ENCODE assay signal across 8 cellular contexts in the genomic region with DNA sequence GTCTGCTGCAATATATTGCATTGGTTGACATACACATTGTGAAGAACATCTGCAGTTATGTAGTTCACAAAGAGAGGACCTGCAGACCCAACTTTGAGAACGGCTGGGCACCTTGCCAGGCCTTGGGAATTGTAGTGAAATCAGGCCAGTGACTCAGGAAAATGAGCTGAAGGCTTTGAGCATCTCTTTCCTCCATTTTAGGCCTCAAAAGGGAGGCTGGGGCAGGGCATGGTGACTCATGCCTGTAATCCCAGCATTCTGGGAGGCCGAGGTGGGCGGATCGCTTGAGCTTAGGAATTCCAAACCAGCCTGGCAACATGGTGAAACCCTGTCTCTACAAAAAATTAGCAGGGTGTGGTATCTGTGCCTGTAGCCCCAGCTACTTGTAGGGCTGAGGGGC. TPM values are rescaled to one million over a fixed set of nuclear protein-coding genes. Genes with fewer than 3 reads are reported as not detected.
DNase-seq lines count a peak whose midpoint lies in the region; ATAC-seq and TF ChIP-seq lines count a peak whose summit lies in the region.

No MANE protein-coding gene starts in this region.

- H3K4me3 Mint-ChIP-seq in activated T-cell treated with anti-CD3 and anti-CD28 coated beads, Interleukin-2, amount 50 U/mL, for 72 hours = peak overlapping the region; percentile 71 to 84

- H3K4me1 ChIP-seq in HEK293 (ENCODE audit: control insufficient read depth, insufficient read depth, low read length) (no peaks in the 10 kb centered on the region; the same call in 1 of the 2 replicates), left ventricle myocardium inferior (peaks cover 52% of the 10 kb centered on the region), spleen (peaks cover 14 to 52% (median 36%) of the 10 kb centered on the region in 6 donors)

- H3K4me3 ChIP-seq in AG04450 (ENCODE audit: low read depth, low read length) (peak overlapping the region; percentile 76; the same call in 1 of the 2 replicates), HEK293 (ENCODE audit: low read depth, low read length) (no peak overlapping the region; the same call in 1 of the 2 replicates), left ventricle myocardium inferior (peak overlapping the region; percentile 91), spleen (peak overlapping the region in 5 of 8 donors; percentile 80 to 98 (median 92))

- H3K9me3 ChIP-seq in AG04450 (ENCODE audit: control insufficient read depth, insufficient read depth, low read length) (no peaks in the 10 kb centered on the region; the same call in 1 of the 2 replicates), HEK293 (ENCODE audit: control insufficient read depth, insufficient read depth, low read depth, low read length) (no peaks in the 10 kb centered on the region), left ventricle myocardium inferior (replicated peaks) (no peaks in the 10 kb centered on the region), spleen (no peaks in the 10 kb centered on the region)

- H3K27ac ChIP-seq in AG04450 (ENCODE audit: low read depth, low read length) (peak overlapping the region; percentile 78), HEK293 (ENCODE audit: extremely low read depth, low read depth, low read length) (no peak overlapping the region), left ventricle myocardium inferior (replicated peaks) (peak overlapping the region; percentile 98), spleen (peak overlapping the region in 4 of 8 donors; percentile 94 to 96 (median 94))

- TF ChIP-seq POLR2A in spleen (IDR thresholded peaks at IDR 0.05) = no peak

- ATAC-seq in activated T-cell treated with anti-CD3 and anti-CD28 coated beads, Interleukin-2, amount 50 U/mL, for 72 hours (replicated peaks in 1 of 2) = no peak

- no peak for TF ChIP-seq CTCF in AG04450 (IDR thresholded peaks at IDR 0.05; ENCODE audit: low read depth, low read length)
- no peak for TF ChIP-seq CTCF in HEK293 (tag by site-specific recombination; IDR thresholded peaks at IDR 0.05)
- TF ChIP-seq CTCF in left ventricle myocardium inferior (IDR thresholded peaks at IDR 0.05; ENCODE audit: borderline replicate concordance) = no peak
- TF ChIP-seq CTCF in spleen (IDR thresholded peaks at IDR 0.05 in 8 of 11, conservative IDR thresholded peaks at IDR 0.05 in 3 of 11) = no peak

- CTCF ChIA-PET in AG04450 (lab: Charles Lee) = interaction anchor here (2.1 kb wide), 1 partner anchor 120 kb away, joined by 7 read pairs; no protein-coding TSS in a partner anchor
- CTCF ChIA-PET in HEK293 (lab: Yijun Ruan, JAX) = interaction anchor here (0.6 kb wide), 1 partner anchor 402 kb away, joined by 3 read pairs; no protein-coding TSS in a partner anchor

- WGBS in spleen, 5 donors = 84 to 91% (median 85%) methylated on average over 4 of the region's 4 CpGs

- no peaks in the 10 kb centered on the region for H3K27me3 ChIP-seq in AG04450 (ENCODE audit: control insufficient read depth, insufficient read depth, low read length)
- H3K27me3 ChIP-seq in left ventricle myocardium inferior (ENCODE audit: low read depth) = no peaks in the 10 kb centered on the region
- H3K27me3 ChIP-seq in spleen (replicated peaks in 1 of 7) = no peaks in the 10 kb centered on the region

- H3K27ac Mint-ChIP-seq in activated T-cell treated with anti-CD3 and anti-CD28 coated beads, Interleukin-2, amount 50 U/mL, for 72 hours = no peak overlapping the region

- no peaks in the 10 kb centered on the region for H3K9me3 Mint-ChIP-seq in activated T-cell treated with anti-CD3 and anti-CD28 coated beads, Interleukin-2, amount 50 U/mL, for 72 hours

- H3K36me3 ChIP-seq in HEK293 (ENCODE audit: control insufficient read depth in 2 of 2, insufficient read depth in 1 of 2, low read length in 2 of 2) (peaks cover 0 to 12% of the 10 kb centered on the region in 2 experiments; a peak in 1 of 3 replicates), left ventricle myocardium inferior (peaks cover 7% of the 10 kb centered on the region), spleen (peaks cover 0 to 16% (median 8%) of the 10 kb centered on the region in 6 donors)

- peaks cover 34% of the 10 kb centered on the region for H3K4me1 Mint-ChIP-seq in activated T-cell treated with anti-CD3 and anti-CD28 coated beads, Interleukin-2, amount 50 U/mL, for 72 hours (ENCODE audit: low read depth)

- POLR2A ChIA-PET in AG04450 (lab: Yijun Ruan, JAX) = no interaction called here
- POLR2A ChIA-PET in HEK293 (lab: Yijun Ruan, JAX) = no interaction called here

- peaks cover 0 to 5% of the 10 kb centered on the region in 2 donors for H3K36me3 Mint-ChIP-seq in activated T-cell treated with anti-CD3 and anti-CD28 coated beads, Interleukin-2, amount 50 U/mL, for 72 hours (ENCODE audit: insufficient read depth in 2 of 2)

- intact Hi-C loops in left ventricle myocardium inferior (cut with micrococcal nuclease) (no loop called here), spleen (cut with DNase I; ENCODE audit: low total_unique reads) (no loop called here)

- H3K27me3 Mint-ChIP-seq in activated T-cell treated with anti-CD3 and anti-CD28 coated beads, Interleukin-2, amount 50 U/mL, for 72 hours (ENCODE audit: low read depth) = no peaks in the 10 kb centered on the region

- DNase-seq in AG04450 (ENCODE audit: low read depth, low spot score) (peak; percentile 50), left ventricle myocardium inferior (peak; percentile 47), spleen (no peak), NCI-H510A treated with DMSO at 0.1 percent for 48 hours (lab: John Stamatoyannopoulos, UW) (no peak), NCI-H146 treated with DMSO at 0.1 percent for 48 hours (lab: John Stamatoyannopoulos, UW; ENCODE audit: unreplicated experiment) (no peak), ecto neural progenitor cell (ENCODE audit: low spot score) (no peak)
- DNase-seq in activated T-cell treated with anti-CD3 and anti-CD28 coated beads, Interleukin-2, amount 50 U/mL, for 72 hours = no peak

TF ChIP-seq in HEK293, 187 proteins besides CTCF, POLR2A, EP300 and RAD21:
- no peak for TF ChIP-seq SCRT1 (tag by site-specific recombination; IDR thresholded peaks at IDR 0.05; ENCODE audit: borderline replicate concordance)
- TF ChIP-seq, protein P1, sequence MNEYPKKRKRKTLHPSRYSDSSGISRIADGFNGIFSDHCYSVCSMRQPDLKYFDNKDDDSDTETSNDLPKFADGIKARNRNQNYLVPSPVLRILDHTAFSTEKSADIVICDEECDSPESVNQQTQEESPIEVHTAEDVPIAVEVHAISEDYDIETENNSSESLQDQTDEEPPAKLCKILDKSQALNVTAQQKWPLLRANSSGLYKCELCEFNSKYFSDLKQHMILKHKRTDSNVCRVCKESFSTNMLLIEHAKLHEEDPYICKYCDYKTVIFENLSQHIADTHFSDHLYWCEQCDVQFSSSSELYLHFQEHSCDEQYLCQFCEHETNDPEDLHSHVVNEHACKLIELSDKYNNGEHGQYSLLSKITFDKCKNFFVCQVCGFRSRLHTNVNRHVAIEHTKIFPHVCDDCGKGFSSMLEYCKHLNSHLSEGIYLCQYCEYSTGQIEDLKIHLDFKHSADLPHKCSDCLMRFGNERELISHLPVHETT (tag by site-specific recombination; IDR thresholded peaks at IDR 0.05) = no peak
- TF ChIP-seq ZNF169 (tag by site-specific recombination; IDR thresholded peaks at IDR 0.05) = no peak
- no peak for TF ChIP-seq ZBTB1 (tag by site-specific recombination; IDR thresholded peaks at IDR 0.05)
- TF ChIP-seq ZBTB17 (tag by site-specific recombination; IDR thresholded peaks at IDR 0.05) = peak; percentile 34; the same call in 1 of the 2 replicates
- TF ChIP-seq SP3 (tag by site-specific recombination; IDR thresholded peaks at IDR 0.05) = 0 out of 2 replicates have a peak, but pooled peaks have one; percentile 17
- no peak for TF ChIP-seq ZNF140 (tag by site-specific recombination; IDR thresholded peaks at IDR 0.05)
- no peak for TF ChIP-seq ZNF660 (tag by site-specific recombination; IDR thresholded peaks at IDR 0.05)
- TF ChIP-seq, protein P2, sequence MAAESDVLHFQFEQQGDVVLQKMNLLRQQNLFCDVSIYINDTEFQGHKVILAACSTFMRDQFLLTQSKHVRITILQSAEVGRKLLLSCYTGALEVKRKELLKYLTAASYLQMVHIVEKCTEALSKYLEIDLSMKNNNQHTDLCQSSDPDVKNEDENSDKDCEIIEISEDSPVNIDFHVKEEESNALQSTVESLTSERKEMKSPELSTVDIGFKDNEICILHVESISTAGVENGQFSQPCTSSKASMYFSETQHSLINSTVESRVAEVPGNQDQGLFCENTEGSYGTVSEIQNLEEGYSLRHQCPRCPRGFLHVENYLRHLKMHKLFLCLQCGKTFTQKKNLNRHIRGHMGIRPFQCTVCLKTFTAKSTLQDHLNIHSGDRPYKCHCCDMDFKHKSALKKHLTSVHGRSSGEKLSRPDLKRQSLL (tag by site-specific recombination; IDR thresholded peaks at IDR 0.05) = no peak
- TF ChIP-seq ZSCAN23 (tag by site-specific recombination; IDR thresholded peaks at IDR 0.05) = no peak
- no peak for TF ChIP-seq ZNF223 (tag by site-specific recombination; IDR thresholded peaks at IDR 0.05)
- no peak for TF ChIP-seq ZNF394 (tag by site-specific recombination; IDR thresholded peaks at IDR 0.05; ENCODE audit: borderline replicate concordance)
- TF ChIP-seq ZNF221 (tag by site-specific recombination; IDR thresholded peaks at IDR 0.05; ENCODE audit: borderline replicate concordance) = no peak
- no peak for TF ChIP-seq ZFP37 (tag by site-specific recombination; IDR thresholded peaks at IDR 0.05)

RNA-seq across cellular contexts. Expression of gene IPPK, which starts 1.4 kb away (rescaled TPM):
- polyA plus RNA-seq in AG04450 (2011; rRNA removed) (15.1 and 17.6 TPM in 2 replicates), spleen (1 to 10 TPM; 6.1 to 7.9 (median 6.4) TPM)
- 16.3 and 22.4 TPM in 2 replicates for polyA minus RNA-seq in AG04450 (2011; rRNA and poly(A)+ RNA removed)
- total RNA-seq in activated T-cell treated with anti-CD3 and anti-CD28 coated beads, Interleukin-2, amount 50 U/mL, for 72 hours = 10 to 100 TPM; 12.2 to 14.9 TPM
- total RNA-seq in left ventricle myocardium inferior (7.3 TPM), spleen (10 to 100 TPM in 6 of 7 donors, 1 to 10 TPM in 1; 10.0 to 14.6 (median 12.1) TPM)

Comparison
In these comparisons a context has a peak if more than half of its experiments do, and no peak if none do; other contexts are left out.
1. DNase-seq: peak in AG04450 (single experiment) and left ventricle myocardium inferior (single experiment); none in activated T-cell treated with anti-CD3 and anti-CD28 coated beads, Interleukin-2, amount 50 U/mL, for 72 hours (0 of 2), spleen (single experiment), NCI-H510A treated with DMSO at 0.1 percent for 48 hours (single experiment), NCI-H146 treated with DMSO at 0.1 percent for 48 hours (single experiment) and ecto neural progenitor cell (single experiment).